In the genomic region with DNA sequence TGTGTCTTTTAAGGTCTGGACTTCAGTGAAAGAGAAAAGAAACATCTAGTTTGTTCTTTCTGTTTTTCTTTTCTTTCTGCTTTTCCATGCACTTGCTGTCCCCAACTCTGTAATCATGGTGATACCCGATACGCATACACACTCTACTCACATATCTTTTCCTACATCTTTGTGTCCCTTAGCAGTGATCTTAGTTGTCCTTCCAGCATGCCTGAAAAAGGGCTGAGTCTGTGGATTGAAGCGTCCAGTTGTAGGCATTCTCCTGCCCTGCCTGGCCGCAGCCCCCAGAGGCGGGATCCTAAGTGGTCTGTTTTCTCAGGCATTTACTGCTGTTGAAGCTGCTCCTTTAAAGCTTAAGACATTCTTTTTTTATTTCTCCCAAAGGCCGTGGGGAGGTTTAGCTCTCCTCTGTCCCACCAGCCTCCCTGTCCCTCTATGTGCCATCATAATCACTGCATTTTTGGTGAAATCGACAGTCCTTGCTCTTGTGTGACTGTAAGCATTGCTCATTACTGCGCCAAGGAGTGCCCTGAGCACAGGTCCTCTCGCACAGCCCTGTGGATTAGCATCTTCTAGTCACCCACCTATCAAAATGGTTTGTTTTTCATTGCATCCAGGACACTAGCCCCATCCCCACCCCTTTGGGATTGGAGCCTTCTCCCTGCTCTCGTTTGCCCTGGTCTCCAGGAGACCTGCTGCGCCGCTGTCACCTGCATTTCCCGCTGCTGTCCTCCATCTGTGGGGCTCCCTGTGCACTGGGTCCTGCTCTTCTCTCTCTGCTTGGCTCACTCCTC, we compare ENCODE assay signal across 1 cellular context.
TF ChIP-seq lines count a peak whose summit lies in the region.

No MANE protein-coding gene starts in this region.

TF ChIP-seq in HepG2, 621 proteins besides CTCF, POLR2A, EP300 and RAD21:
- TF ChIP-seq SPEN (CRISPR knock-in tag; IDR thresholded peaks at IDR 0.05; ENCODE audit: low read depth) (no peak), ONECUT2 (CRISPR knock-in tag; IDR thresholded peaks at IDR 0.05) (no peak), NR3C1 (CRISPR knock-in tag; IDR thresholded peaks at IDR 0.05) (no peak), REXO4 (CRISPR knock-in tag; IDR thresholded peaks at IDR 0.05; ENCODE audit: borderline replicate concordance) (no peak), HOXD1 (CRISPR knock-in tag; IDR thresholded peaks at IDR 0.05) (no peak), CEBPZ (IDR thresholded peaks at IDR 0.05; ENCODE audit: low read length) (no peak), ZNF75D (CRISPR knock-in tag; IDR thresholded peaks at IDR 0.05; ENCODE audit: borderline replicate concordance) (no peak), ZBTB46 (CRISPR knock-in tag; IDR thresholded peaks at IDR 0.05; ENCODE audit: borderline replicate concordance) (no peak), ZNF530 (CRISPR knock-in tag; IDR thresholded peaks at IDR 0.05; ENCODE audit: low read depth) (no peak), SKI (IDR thresholded peaks at IDR 0.05; ENCODE audit: partially characterized antibody) (no peak), ZNF281 (CRISPR knock-in tag; IDR thresholded peaks at IDR 0.05; ENCODE audit: borderline replicate concordance) (no peak), SATB2 (CRISPR knock-in tag; IDR thresholded peaks at IDR 0.05) (no peak), KDM2A (CRISPR knock-in tag; IDR thresholded peaks at IDR 0.05; ENCODE audit: borderline replicate concordance, low read depth) (no peak), PHF8 (CRISPR knock-in tag; IDR thresholded peaks at IDR 0.05) (no peak), HNRNPH1 (optimal IDR thresholded peaks at IDR 0.05; ENCODE audit: low read depth, low read length) (no peak), TRIM24 (CRISPR knock-in tag; IDR thresholded peaks at IDR 0.05) (no peak), ZNF496 (CRISPR knock-in tag; IDR thresholded peaks at IDR 0.05; ENCODE audit: insufficient replicate concordance) (no peak), ZNF879 (CRISPR knock-in tag; IDR thresholded peaks at IDR 0.05) (no peak), ZBTB39 (CRISPR knock-in tag; IDR thresholded peaks at IDR 0.05) (no peak), ZNF260 (CRISPR knock-in tag; IDR thresholded peaks at IDR 0.05; ENCODE audit: borderline replicate concordance, low read depth) (no peak)
